Comparison of ENCODE assay signal across 13 cellular contexts in the genomic region with DNA sequence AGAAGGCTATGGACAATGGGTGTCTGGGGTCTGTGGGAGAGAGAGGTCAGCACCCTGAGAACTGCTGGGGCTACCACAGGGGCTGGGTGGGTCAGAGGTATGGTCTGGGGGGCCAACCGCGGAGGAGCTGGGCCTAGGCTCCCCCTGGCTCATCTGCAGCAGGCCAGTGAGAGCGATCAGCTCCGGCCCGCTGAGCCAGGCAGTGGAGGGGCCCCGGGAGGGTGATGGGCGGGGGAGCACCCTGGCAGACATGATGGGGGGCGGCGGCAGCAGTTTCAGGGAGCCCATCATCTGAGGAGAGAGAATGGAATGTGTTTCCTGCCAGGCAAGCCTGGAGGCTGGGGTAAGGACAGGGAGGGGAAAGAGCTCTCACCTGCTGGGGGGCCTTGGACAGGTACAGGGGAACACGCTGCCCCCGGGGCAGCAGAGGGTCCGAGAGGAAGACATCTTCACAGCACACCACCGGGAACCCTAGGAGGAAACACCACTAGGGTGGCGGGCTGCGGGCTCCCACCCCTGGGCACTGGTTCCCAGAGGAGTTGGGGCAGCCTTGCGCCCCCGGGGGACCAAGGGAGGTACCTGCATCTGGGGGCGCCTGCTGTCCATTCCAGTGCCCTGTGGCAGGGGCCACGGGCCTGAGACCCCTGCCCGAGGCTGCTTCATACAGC. TPM values are rescaled to one million over a fixed set of nuclear protein-coding genes. Genes with fewer than 3 reads are reported as not detected.
A peak's percentile ranks its signal among the peaks of the same experiment; 100 is the strongest.
DNase-seq lines count a peak whose midpoint lies in the region; ATAC-seq and TF ChIP-seq lines count a peak whose summit lies in the region.
"Had no signal": no experiment of that assay in that cellular context is flagged by ENCODE, and none has a peak within 500 bp of the region (broad histone marks: within the 10 kb centered on the region; RNA-seq: fewer than 3 reads in every experiment).

No MANE protein-coding gene starts in this region.

- no CpG with 5 or more reads among the region's 20 CpGs for WGBS in H9 (ENCODE audit: extremely low coverage, insufficient read length, low lambda C conversion rate)

- H3K27ac ChIP-seq in H9 (ENCODE audit: insufficient read length, low read depth, low read length): no peak overlapping the region
- H3K27ac ChIP-seq: foreskin keratinocyte had no signal

- H4K91ac ChIP-seq in H9 (ENCODE audit: insufficient read length, low read depth, low read length): no peak overlapping the region

- no peak overlapping the region for H3T11ph ChIP-seq in H9 (ENCODE audit: low read length)

- ATAC-seq in activated T-helper 17 cell treated with anti-CD3 and anti-CD28 coated beads, Interleukin-2, amount 50 U/mL, for 72 hours (replicated peaks): no peak
- ATAC-seq in GM21737 (IDR thresholded peaks at IDR 0.05; ENCODE audit: unreplicated experiment): no peak
- ATAC-seq in GM21367 (IDR thresholded peaks at IDR 0.05; ENCODE audit: unreplicated experiment): no peak
- ATAC-seq: foreskin keratinocyte had no signal

- H3K23ac ChIP-seq in H9 (ENCODE audit: insufficient read length, low read depth, low read length): no peak overlapping the region

- no peak overlapping the region for H2AFZ ChIP-seq in H9 (ENCODE audit: low read length)

- no peak overlapping the region for H3K4ac ChIP-seq in H9 (ENCODE audit: low read depth, low read length)

- peak overlapping the region in 1 of 2 experiments; percentile 29; a peak in 2 of 5 replicates for H3K4me3 Mint-ChIP-seq in H9
- H3K4me3 Mint-ChIP-seq in activated T-helper 17 cell treated with anti-CD3 and anti-CD28 coated beads, Interleukin-2, amount 50 U/mL, for 72 hours: no peak overlapping the region
- no peak overlapping the region for H3K4me3 Mint-ChIP-seq in progenitor cell of endocrine pancreas (ENCODE audit: low read depth)

- no peak overlapping the region for H4K5ac ChIP-seq in H9 (ENCODE audit: insufficient read length, low read depth, low read length)

- H3K27ac Mint-ChIP-seq in H9: peak overlapping the region; percentile 77 to 93 (median 91); a peak in 5 of 7 replicates
- peak overlapping the region; percentile 30 for H3K27ac Mint-ChIP-seq in activated T-helper 17 cell treated with anti-CD3 and anti-CD28 coated beads, Interleukin-2, amount 50 U/mL, for 72 hours
- peak overlapping the region; percentile 91 for H3K27ac Mint-ChIP-seq in progenitor cell of endocrine pancreas

- H3K27me3 ChIP-seq in H9 (ENCODE audit: insufficient read depth, low read length): no peaks in the 10 kb centered on the region

- peaks cover 6% of the 10 kb centered on the region; the same call in 1 of the 2 replicates for H3K4me1 ChIP-seq in H9 (ENCODE audit: insufficient read depth, low read length)
- H3K4me1 ChIP-seq: foreskin keratinocyte had no signal

- TF ChIP-seq CTCF in H9 (conservative IDR thresholded peaks at IDR 0.05) (no peak), progenitor cell of endocrine pancreas (IDR thresholded peaks at IDR 0.05; ENCODE audit: unreplicated experiment) (no peak)

- no peak overlapping the region for H2AK5ac ChIP-seq in H9 (ENCODE audit: insufficient read length, low read length)

- no peak overlapping the region for H2BK20ac ChIP-seq in H9 (ENCODE audit: low read depth, low read length, poor library complexity, severe bottlenecking)

- no peak overlapping the region for H4K8ac ChIP-seq in H9 (replicated peaks; ENCODE audit: insufficient read length, low read depth, low read length)

- no peaks in the 10 kb centered on the region for H4K20me1 ChIP-seq in H9 (ENCODE audit: control insufficient read depth, insufficient read depth, insufficient read length)

- H3K36me3 Mint-ChIP-seq in H9 (ENCODE audit: insufficient read depth in 1 of 3, low read depth in 3 of 3) (peaks cover 6 to 15% (median 13%) of the 10 kb centered on the region in 3 experiments; a peak in 6 of 7 replicates), progenitor cell of endocrine pancreas (ENCODE audit: insufficient read depth) (peaks cover 5% of the 10 kb centered on the region)
- H3K36me3 Mint-ChIP-seq in activated T-helper 17 cell treated with anti-CD3 and anti-CD28 coated beads, Interleukin-2, amount 50 U/mL, for 72 hours (ENCODE audit: low read depth): peaks cover 25% of the 10 kb centered on the region

- no peak overlapping the region for H3K4me2 ChIP-seq in H9 (ENCODE audit: insufficient read depth, insufficient read length, low read length)

- H3K9me3 ChIP-seq in H9 (ENCODE audit: control insufficient read depth, low read depth, low read length): no peaks in the 10 kb centered on the region

- H3K4me1 Mint-ChIP-seq in H9 (peaks cover 26 to 31% of the 10 kb centered on the region in 2 experiments), progenitor cell of endocrine pancreas (ENCODE audit: low read depth) (peaks cover 17% of the 10 kb centered on the region)
- H3K4me1 Mint-ChIP-seq in activated T-helper 17 cell treated with anti-CD3 and anti-CD28 coated beads, Interleukin-2, amount 50 U/mL, for 72 hours: peaks cover 15% of the 10 kb centered on the region

- H2BK120ac ChIP-seq in H9 (ENCODE audit: low read depth, low read length, poor library complexity, severe bottlenecking): no peak overlapping the region

- no peak overlapping the region for H2BK5ac ChIP-seq in H9 (ENCODE audit: insufficient read length, low read length)

- no peak overlapping the region for H3K9ac ChIP-seq in H9 (ENCODE audit: extremely low read depth, insufficient read length, low read length)

- no peaks in the 10 kb centered on the region for H3K79me1 ChIP-seq in H9 (ENCODE audit: insufficient read depth, low read depth, low read length, poor library complexity, severe bottlenecking)

- H3K14ac ChIP-seq in H9 (ENCODE audit: insufficient read depth, low read length): no peak overlapping the region

- peaks cover 9% of the 10 kb centered on the region for H3K23me2 ChIP-seq in H9 (ENCODE audit: insufficient read length, low read depth, low read length, poor library complexity, severe bottlenecking)

- H3K27me3 Mint-ChIP-seq in H9 (ENCODE audit: low read depth) (peaks cover 5% of the 10 kb centered on the region), progenitor cell of endocrine pancreas (no peaks in the 10 kb centered on the region)
- H3K27me3 Mint-ChIP-seq in activated T-helper 17 cell treated with anti-CD3 and anti-CD28 coated beads, Interleukin-2, amount 50 U/mL, for 72 hours: no peaks in the 10 kb centered on the region

- H2BK12ac ChIP-seq in H9 (ENCODE audit: insufficient read length, low read depth, low read length): no peak overlapping the region

- no peak overlapping the region for H3K56ac ChIP-seq in H9 (ENCODE audit: insufficient read length, low read depth, low read length)

- H3K9me3 Mint-ChIP-seq in H9: peaks cover 0 to 2% of the 10 kb centered on the region in 2 experiments; a peak in 1 of 5 replicates
- H3K9me3 Mint-ChIP-seq in activated T-helper 17 cell treated with anti-CD3 and anti-CD28 coated beads, Interleukin-2, amount 50 U/mL, for 72 hours: no peaks in the 10 kb centered on the region
- H3K9me3 Mint-ChIP-seq in progenitor cell of endocrine pancreas (ENCODE audit: low read depth): no peaks in the 10 kb centered on the region
- H3K9me3 Mint-ChIP-seq: immature natural killer cell had no signal

- no peaks in the 10 kb centered on the region for H3K79me2 ChIP-seq in H9 (ENCODE audit: insufficient read depth, low read length)

- H3K18ac ChIP-seq in H9 (ENCODE audit: insufficient read length, low read depth, low read length): no peak overlapping the region

- H2BK15ac ChIP-seq in H9 (ENCODE audit: low read depth, low read length): no peak overlapping the region

- DNase-seq in H9: peak; percentile 35
- no peak for DNase-seq in progenitor cell of endocrine pancreas (ENCODE audit: low spot score, unreplicated experiment)
- no peak for DNase-seq in HCEC 1CT
- DNase-seq: activated naive CD4-positive, alpha-beta T cell treated with anti-CD3 and anti-CD28 coated beads, Interleukin-2, amount 50 U/mL, for 16 hours; foreskin keratinocyte; GF-D8; immature natural killer cell; NCI-H146; SW 1271 had no signal

RNA-seq across cellular contexts. Expression of gene SAP25, which starts 1.3 kb away (rescaled TPM):
- 4.2 and 5.1 TPM in 2 replicates for total RNA-seq in H9 (2021)
- total RNA-seq in activated T-helper 17 cell treated with anti-CD3 and anti-CD28 coated beads, Interleukin-2, amount 50 U/mL, for 72 hours: 10 to 100 TPM in 1 of 2 donors, 1 to 10 TPM in 1; 7.6 to 12.9 TPM
- total RNA-seq in progenitor cell of endocrine pancreas: 7.7 and 8.1 TPM in 2 replicates
- total RNA-seq: cardiac septum, foreskin keratinocyte had no signal

RNA-seq across cellular contexts. Expression of gene LRCH4, which starts 13.5 kb away (rescaled TPM):
- total RNA-seq in H9 (2021) (36.8 and 39.1 TPM in 2 replicates), progenitor cell of endocrine pancreas (76.6 and 82.7 TPM in 2 replicates)
- total RNA-seq in activated T-helper 17 cell treated with anti-CD3 and anti-CD28 coated beads, Interleukin-2, amount 50 U/mL, for 72 hours: 10 to 100 TPM; 81.1 to 96.4 TPM

RNA-seq across cellular contexts. Expression of gene FBXO24, which starts 13.7 kb away (rescaled TPM):
- 0.85 and 1.3 TPM in 2 replicates for total RNA-seq in H9 (2021)
- total RNA-seq in activated T-helper 17 cell treated with anti-CD3 and anti-CD28 coated beads, Interleukin-2, amount 50 U/mL, for 72 hours: 1 to 10 TPM; 1.5 to 5.6 TPM
- total RNA-seq in progenitor cell of endocrine pancreas: 0.41 and 1.2 TPM in 2 replicates

RNA-seq across cellular contexts. Expression of gene PCOLCE, which starts 29.7 kb away (rescaled TPM):
- 25.8 and 26.1 TPM in 2 replicates for total RNA-seq in H9 (2021)
- total RNA-seq in activated T-helper 17 cell treated with anti-CD3 and anti-CD28 coated beads, Interleukin-2, amount 50 U/mL, for 72 hours: 10 to 100 TPM; 10.7 to 22.2 TPM
- total RNA-seq in progenitor cell of endocrine pancreas: 16.1 and 20.3 TPM in 2 replicates

RNA-seq across cellular contexts. Expression of gene AGFG2, which starts 33.4 kb away (rescaled TPM):
- 11.2 and 12.7 TPM in 2 replicates for total RNA-seq in H9 (2021)
- 10 to 100 TPM; 48.3 to 50.7 TPM for total RNA-seq in activated T-helper 17 cell treated with anti-CD3 and anti-CD28 coated beads, Interleukin-2, amount 50 U/mL, for 72 hours
- total RNA-seq in progenitor cell of endocrine pancreas: 9.8 and 10.3 TPM in 2 replicates

Comparison
In these comparisons a context has a peak if more than half of its experiments do, and no peak if none do; other contexts are left out.
1. H3K27ac Mint-ChIP-seq: peak in every context shown above with its lines; median percentile 91 in H9; 91 in progenitor cell of endocrine pancreas; 30 in activated T-helper 17 cell treated with anti-CD3 and anti-CD28 coated beads, Interleukin-2, amount 50 U/mL, for 72 hours.